Comparison of ENCODE assay signal across 13 cellular contexts in the genomic region with DNA sequence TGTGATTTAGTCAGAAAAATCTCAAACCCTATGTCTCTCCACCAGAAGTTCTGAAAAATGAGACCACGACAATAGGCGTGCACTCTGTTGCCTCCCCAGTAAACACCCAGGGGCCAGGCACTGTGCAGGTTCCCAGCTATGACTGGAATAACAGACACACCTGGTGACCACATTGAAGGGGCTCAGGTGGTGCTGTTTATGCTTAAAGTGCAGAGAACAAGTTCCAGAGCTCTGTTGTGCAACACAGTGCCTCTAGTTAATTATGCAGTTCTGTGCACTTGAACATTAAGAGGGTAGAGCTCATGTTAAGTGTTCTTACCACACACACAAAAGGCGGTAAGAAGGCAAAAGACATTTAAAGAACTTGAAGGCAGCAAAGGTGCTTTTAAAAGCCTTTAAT.
"Had no signal": no experiment of that assay in that cellular context is flagged by ENCODE, and none has a peak within 500 bp of the region (broad histone marks: within the 10 kb centered on the region; RNA-seq: fewer than 3 reads in every experiment).

No MANE protein-coding gene starts in this region.

- ATAC-seq: activated CD4-positive, CD25-positive, alpha-beta regulatory T cell treated with anti-CD3 and anti-CD28 coated beads, Interleukin-2, amount 50 U/mL, for 24 hours; pancreas had no signal

- H3K4me3 ChIP-seq: esophagus squamous epithelium, pancreas, stomach, testis, uterus had no signal

- H3K27ac ChIP-seq: esophagus squamous epithelium, pancreas, testis had no signal

- H3K9me3 ChIP-seq: esophagus squamous epithelium, pancreas, stomach, testis, uterus had no signal

- DNase-seq: activated CD4-positive, alpha-beta T cell treated with anti-CD3 and anti-CD28 coated beads, Interleukin-2, amount 50 U/mL, for 1 hour; activated CD8-positive, alpha-beta memory T cell treated with anti-CD3 and anti-CD28 coated beads for 24 hours; activated naive CD8-positive, alpha-beta T cell treated with anti-CD3 and anti-CD28 coated beads, Interleukin-2, amount 10 ng/mL, durations not matched to agents 7 days and 5 days; cortex of kidney; effector CD8-positive, alpha-beta T cell; esophagus squamous epithelium; kidney glomerular epithelial cell; pancreas; stimulated activated CD4-positive, alpha-beta T cell treated with anti-CD3 and anti-CD28 coated beads, Interleukin-1b, Interleukin-23, amount 100 ng/mL, for 48 hours; stomach; testis; uterus had no signal

- H3K4me1 ChIP-seq: pancreas had no signal

- H3K36me3 ChIP-seq: esophagus squamous epithelium, pancreas, stomach, uterus had no signal

- H3K27me3 ChIP-seq: esophagus squamous epithelium, pancreas, stomach, testis, uterus had no signal
